Comparison of ENCODE assay signal across 7 cellular contexts in genomic region chr12:122975790-122976647, GRCh38. TPM values are rescaled to one million over a fixed set of nuclear protein-coding genes. Genes with fewer than 3 reads are reported as not detected.
DNase-seq lines count a peak whose midpoint lies in the region; ATAC-seq and TF ChIP-seq lines count a peak whose summit lies in the region.

No MANE protein-coding gene starts in this region.

- WGBS in H9 (ENCODE audit: extremely low coverage, insufficient read length, low lambda C conversion rate), result no CpG with 5 or more reads among the region's 8 CpGs
- WGBS in esophagus, 2 donors, result 6 to 7% methylated on average over 8 of the region's 8 CpGs
- 3 to 16% (median 4%) methylated on average over 8 of the region's 8 CpGs for WGBS in psoas muscle, 3 donors

- peaks cover 3% of the 10 kb centered on the region; the same call in 1 of the 2 replicates for H3K4me1 ChIP-seq in H9 (ENCODE audit: insufficient read depth, low read length)
- H3K4me1 ChIP-seq in esophagus (ENCODE audit: control insufficient read depth in 2 of 2, insufficient read depth in 2 of 2, low read length in 1 of 2), result peaks cover 13 to 20% of the 10 kb centered on the region in 2 donors
- H3K4me1 ChIP-seq in psoas muscle, result peaks cover 36% of the 10 kb centered on the region

- peaks cover 18 to 20% of the 10 kb centered on the region in 2 experiments for H3K4me1 Mint-ChIP-seq in H9

- H2BK15ac ChIP-seq in H9 (ENCODE audit: low read depth, low read length), result no peak overlapping the region

- peak overlapping the region; percentile 79 for H3K9ac ChIP-seq in H9 (ENCODE audit: extremely low read depth, insufficient read length, low read length)

- no peak overlapping the region for H3K56ac ChIP-seq in H9 (ENCODE audit: insufficient read length, low read depth, low read length)

- H3K9me3 ChIP-seq in H9 (ENCODE audit: control insufficient read depth, low read depth, low read length) (no peaks in the 10 kb centered on the region), esophagus (ENCODE audit: control insufficient read depth in 2 of 2, insufficient read depth in 1 of 2, low read depth in 1 of 2, low read length in 1 of 2) (no peaks in the 10 kb centered on the region), psoas muscle (no peaks in the 10 kb centered on the region)

- no peak overlapping the region for H2AFZ ChIP-seq in H9 (ENCODE audit: low read length)

- H4K20me1 ChIP-seq in H9 (ENCODE audit: control insufficient read depth, insufficient read depth, insufficient read length), result no peaks in the 10 kb centered on the region

- ATAC-seq in psoas muscle, result no peak
- ATAC-seq in HG03354 (IDR thresholded peaks at IDR 0.05; ENCODE audit: poor library complexity, severe bottlenecking, unreplicated experiment), result no peak
- no peak for ATAC-seq in HG02840 (IDR thresholded peaks at IDR 0.05; ENCODE audit: low FRiP score, unreplicated experiment)

- H2BK5ac ChIP-seq in H9 (ENCODE audit: insufficient read length, low read length), result no peak overlapping the region

- no peak overlapping the region for H4K5ac ChIP-seq in H9 (ENCODE audit: insufficient read length, low read depth, low read length)

- intact Hi-C loops in psoas muscle (cut with DNase I), result loop anchor here in 1 of 2 donors (5.0 kb wide), 1 partner anchor 256 kb away; the partner anchor contains the start of genes MPHOSPH9 and MTRFR

- H3K27me3 Mint-ChIP-seq in H9 (ENCODE audit: low read depth), result no peaks in the 10 kb centered on the region

- no peak overlapping the region for H3T11ph ChIP-seq in H9 (ENCODE audit: low read length)

- H3K4me3 Mint-ChIP-seq in H9, result peak overlapping the region; percentile 97 to 98

- CTCF ChIA-PET in RWPE1 (lab: Yijun Ruan, JAX), result interaction anchor here (1.1 kb wide), 1 partner anchor 23 kb away, joined by 3 read pairs; no protein-coding TSS in a partner anchor

- H2BK20ac ChIP-seq in H9 (ENCODE audit: low read depth, low read length, poor library complexity, severe bottlenecking), result no peak overlapping the region

- H2AK5ac ChIP-seq in H9 (ENCODE audit: insufficient read length, low read length), result no peak overlapping the region

- H3K23me2 ChIP-seq in H9 (ENCODE audit: insufficient read length, low read depth, low read length, poor library complexity, severe bottlenecking), result peaks cover 16% of the 10 kb centered on the region

- no peaks in the 10 kb centered on the region for H3K79me2 ChIP-seq in H9 (ENCODE audit: insufficient read depth, low read length)

- H4K8ac ChIP-seq in H9 (replicated peaks; ENCODE audit: insufficient read length, low read depth, low read length), result no peak overlapping the region

- no peaks in the 10 kb centered on the region for H3K79me1 ChIP-seq in H9 (ENCODE audit: insufficient read depth, low read depth, low read length, poor library complexity, severe bottlenecking)

- H3K27me3 ChIP-seq in H9 (ENCODE audit: insufficient read depth, low read length) (no peaks in the 10 kb centered on the region), esophagus (ENCODE audit: control insufficient read depth in 1 of 2, insufficient read depth in 2 of 2, low read length in 2 of 2) (no peaks in the 10 kb centered on the region), psoas muscle (ENCODE audit: insufficient read depth in 3 of 3, low read length in 2 of 3) (no peaks in the 10 kb centered on the region)

- H4K91ac ChIP-seq in H9 (ENCODE audit: insufficient read length, low read depth, low read length), result no peak overlapping the region

- no peak overlapping the region for H3K14ac ChIP-seq in H9 (ENCODE audit: insufficient read depth, low read length)

- no peak overlapping the region for H2BK12ac ChIP-seq in H9 (ENCODE audit: insufficient read length, low read depth, low read length)

- H3K4me3 ChIP-seq in esophagus (ENCODE audit: low read depth in 1 of 2, low read length in 2 of 2) (peak overlapping the region; percentile 85 to 89), psoas muscle (peak overlapping the region; percentile 81)

- H3K23ac ChIP-seq in H9 (ENCODE audit: insufficient read length, low read depth, low read length), result no peak overlapping the region

- peak overlapping the region; percentile 99 for H3K4me2 ChIP-seq in H9 (ENCODE audit: insufficient read depth, insufficient read length, low read length)

- no peak for TF ChIP-seq CTCF in H9 (conservative IDR thresholded peaks at IDR 0.05)
- no peak for TF ChIP-seq CTCF in RWPE1 (conservative IDR thresholded peaks at IDR 0.05; ENCODE audit: low read depth)
- TF ChIP-seq CTCF in psoas muscle (IDR thresholded peaks at IDR 0.05), result no peak

- H2BK120ac ChIP-seq in H9 (ENCODE audit: low read depth, low read length, poor library complexity, severe bottlenecking), result no peak overlapping the region

- no peak overlapping the region for H3K27ac ChIP-seq in H9 (ENCODE audit: insufficient read length, low read depth, low read length)
- peak overlapping the region; percentile 97 for H3K27ac ChIP-seq in RWPE1
- peak overlapping the region in 1 of 2 donors; percentile 23 for H3K27ac ChIP-seq in esophagus (ENCODE audit: low read depth in 2 of 2, low read length in 1 of 2)
- peak overlapping the region; percentile 95 for H3K27ac ChIP-seq in psoas muscle

- H3K18ac ChIP-seq in H9 (ENCODE audit: insufficient read length, low read depth, low read length), result no peak overlapping the region

- H3K4ac ChIP-seq in H9 (ENCODE audit: low read depth, low read length), result no peak overlapping the region

- H3K36me3 ChIP-seq in esophagus (ENCODE audit: control insufficient read depth in 2 of 2, insufficient read depth in 2 of 2, low read length in 1 of 2) (peaks cover 0 to 7% of the 10 kb centered on the region in 2 donors), psoas muscle (ENCODE audit: insufficient read depth in 1 of 2, low read depth in 1 of 2) (peaks cover 0 to 9% of the 10 kb centered on the region in 2 donors)

- POLR2A ChIA-PET in RWPE1 (lab: Yijun Ruan, JAX; ENCODE audit: low non-redundant PET), result interaction anchor here (0.5 to 1.6 kb wide), 4 partner anchors 8 to 257 kb away, joined by 3 to 7 read pairs (median 4); partner anchors contain the start of gene MTRFR

- H3K27ac Mint-ChIP-seq in H9, result peak overlapping the region in 2 of 3 experiments; percentile 99; a peak in 3 of 7 replicates

- no peaks in the 10 kb centered on the region for H3K9me3 Mint-ChIP-seq in H9

- peaks cover 0 to 4% (median 0%) of the 10 kb centered on the region in 3 experiments; a peak in 3 of 7 replicates for H3K36me3 Mint-ChIP-seq in H9 (ENCODE audit: insufficient read depth in 1 of 3, low read depth in 3 of 3)

- DNase-seq in H9, result no peak
- no peak for DNase-seq in RWPE1 (ENCODE audit: low spot score)
- no peak for DNase-seq in psoas muscle
- DNase-seq in iPS-NIHi7 (ENCODE audit: extremely low spot score), result no peak

RNA-seq across cellular contexts. Expression of gene OGFOD2, which starts 1.0 kb away (rescaled TPM):
- total RNA-seq in H9 (2021), result 14.1 and 14.7 TPM in 2 replicates
- polyA plus RNA-seq in esophagus, result 10 to 100 TPM; 10.8 to 11.5 TPM
- 10 to 100 TPM in 1 of 4 donors, 1 to 10 TPM in 3; 6.4 to 12.0 (median 8.5) TPM for total RNA-seq in psoas muscle
- polyA plus RNA-seq in psoas muscle, result 10 to 100 TPM in 2 of 3 donors, 1 to 10 TPM in 1; 7.0 to 25.3 (median 19.5) TPM

RNA-seq across cellular contexts. Expression of gene ARL6IP4, which starts 4.5 kb away (rescaled TPM):
- total RNA-seq in H9 (2021) (124 and 132 TPM in 2 replicates), psoas muscle (100 to 1,000 TPM; 113 to 130 (median 117) TPM)
- polyA plus RNA-seq in esophagus (100 to 1,000 TPM; 161 to 184 TPM), psoas muscle (100 to 1,000 TPM; 161 to 193 (median 187) TPM)

RNA-seq across cellular contexts. Expression of gene ABCB9, which starts 9.8 kb away (rescaled TPM):
- 3.3 and 4.6 TPM in 2 replicates for total RNA-seq in H9 (2021)
- 1 to 10 TPM; 1.5 to 4.4 TPM for polyA plus RNA-seq in esophagus
- total RNA-seq in psoas muscle, result under 1 TPM; 0.47 to 0.97 (median 0.78) TPM
- 1 to 10 TPM in 1 of 3 donors, under 1 TPM in 2; 0.56 to 1.1 (median 0.62) TPM for polyA plus RNA-seq in psoas muscle
